1 cellular context compared by ENCODE assay signal in genomic region chr1:205287076-205287475, GRCh38.
TF ChIP-seq lines count a peak whose summit lies in the region.

No MANE protein-coding gene starts in this region.

TF ChIP-seq in K562, 482 proteins besides CTCF, POLR2A, EP300 and RAD21:
- TF ChIP-seq STAG1 (CRISPR knock-in tag; IDR thresholded peaks at IDR 0.05; ENCODE audit: borderline replicate concordance) (no peak), PHF20 (IDR thresholded peaks at IDR 0.05; ENCODE audit: partially characterized antibody) (no peak), ZNF184 (CRISPR knock-in tag; IDR thresholded peaks at IDR 0.05) (no peak), ESRRB (CRISPR knock-in tag; IDR thresholded peaks at IDR 0.05; ENCODE audit: borderline replicate concordance) (no peak), ARID3A (IDR thresholded peaks at IDR 0.05; ENCODE audit: borderline replicate concordance, low read depth, low read length) (no peak), RBM39 (optimal IDR thresholded peaks at IDR 0.05; ENCODE audit: low read depth, low read length) (no peak), PTTG1 (tag; IDR thresholded peaks at IDR 0.05; ENCODE audit: low read depth) (no peak), ZBTB17 (CRISPR knock-in tag; IDR thresholded peaks at IDR 0.05) (no peak), ZNF76 (CRISPR knock-in tag; IDR thresholded peaks at IDR 0.05; ENCODE audit: borderline replicate concordance) (no peak), SIX5 (IDR thresholded peaks at IDR 0.05; ENCODE audit: borderline replicate concordance in 1 of 2, insufficient read depth in 1 of 2, low read depth in 1 of 2, low read length in 2 of 2) (no peak), ZNF695 (CRISPR knock-in tag; IDR thresholded peaks at IDR 0.05) (no peak), FOXJ2 (tag; IDR thresholded peaks at IDR 0.05) (no peak), GMEB1 (CRISPR knock-in tag; IDR thresholded peaks at IDR 0.05) (no peak), ZNF140 (CRISPR knock-in tag; IDR thresholded peaks at IDR 0.05) (no peak)
